ENCODE assay signal across 21 cellular contexts in the genomic region with DNA sequence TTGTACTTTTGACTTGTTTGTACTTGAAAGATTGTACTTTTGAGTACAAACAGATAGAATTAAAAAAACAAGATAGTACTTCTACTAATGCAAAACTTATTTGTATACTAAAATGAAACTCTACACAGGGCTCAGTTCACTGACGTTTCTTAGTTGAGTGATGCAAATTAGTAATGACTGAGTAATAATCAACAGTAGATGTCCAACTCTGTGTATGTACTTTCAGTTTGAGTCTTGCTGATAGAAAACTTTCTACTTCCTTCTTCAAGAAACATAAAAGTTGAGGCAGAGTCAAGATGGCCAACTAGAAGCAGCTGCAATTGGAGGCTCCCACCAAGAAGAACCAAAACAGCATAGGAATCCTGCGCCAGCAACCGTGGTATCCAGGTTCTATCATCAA.
DNase-seq lines count a peak whose midpoint lies in the region; ATAC-seq lines count a peak whose summit lies in the region.
"Had no signal": no experiment of that assay in that cellular context is flagged by ENCODE, and none has a peak within 500 bp of the region (broad histone marks: within the 10 kb centered on the region; RNA-seq: fewer than 3 reads in every experiment).

No MANE protein-coding gene starts in this region.

- DNase-seq in amygdala (lab: John Stamatoyannopoulos, UW) (no peak), NCI-H2029 (lab: John Stamatoyannopoulos, UW) (no peak), LoVo (ENCODE audit: low spot score) (no peak)
- no peak for DNase-seq in activated CD4-positive, alpha-beta T cell treated with anti-CD3 and anti-CD28 coated beads for 4 hours
- DNase-seq: activated CD8-positive, alpha-beta memory T cell treated with anti-CD3 and anti-CD28 coated beads, Interleukin-2, amount 50 U/mL, for 4 hours; activated effector memory CD4-positive, alpha-beta T cell treated with Interleukin-2 at 50 U/mL for 16 hours; activated naive CD8-positive, alpha-beta T cell treated with anti-CD3 and anti-CD28 coated beads, Interleukin-2, amount 10 ng/mL, durations not matched to agents 7 days and 5 days; left colon; MG63; NCI-H1417; NCI-H2107; NCI-H510A treated with DMSO at 0.1 percent for 48 hours; NK-92 treated with Interleukin-12 subunit alpha and Interleukin-12 subunit beta, amount 100 ng/mL, for 24 hours; nucleus accumbens; RPMI8226; stimulated activated CD4-positive, alpha-beta T cell treated with anti-CD3 and anti-CD28 coated beads, Interleukin-2, amount 100 ng/mL, for 24 hours; stimulated activated naive B cell treated with anti-CD40 and anti-IgM and Interleukin-4, amounts not matched to agents 10 μg/mL and 1 μg/mL and 100 μg/mL, for 72 hours had no signal

- peak; percentile 63 for ATAC-seq in GM18858 (IDR thresholded peaks at IDR 0.05; ENCODE audit: unreplicated experiment)
- peak; percentile 68 for ATAC-seq in GM21576 (IDR thresholded peaks at IDR 0.05; ENCODE audit: unreplicated experiment)
- peak; percentile 81 for ATAC-seq in HG02970 (IDR thresholded peaks at IDR 0.05; ENCODE audit: low FRiP score, unreplicated experiment)
- peak; percentile 53 for ATAC-seq in HG03565 (IDR thresholded peaks at IDR 0.05; ENCODE audit: unreplicated experiment)
- ATAC-seq: left colon had no signal
